Comparison of ENCODE assay signal across 8 cellular contexts in genomic region chr10:101694056-101694673, GRCh38. TPM values are rescaled to one million over a fixed set of nuclear protein-coding genes. Genes with fewer than 3 reads are reported as not detected.
DNase-seq lines count a peak whose midpoint lies in the region; ATAC-seq and TF ChIP-seq lines count a peak whose summit lies in the region.

No MANE protein-coding gene starts in this region.

- no peaks in the 10 kb centered on the region for H3K9me3 ChIP-seq in mucosa of descending colon

- DNase-seq in NCI-H748 (lab: John Stamatoyannopoulos, UW; ENCODE audit: unreplicated experiment) (peak; percentile 67), NCI-H748 treated with DMSO at 0.1 percent for 48 hours (lab: John Stamatoyannopoulos, UW) (no peak), NCI-H226 (peak; percentile 48), epidermal melanocyte (ENCODE audit: insufficient read length, low spot score) (peak; percentile 49), mucosa of descending colon (peak; percentile 68 to 82 (median 79))
- peak; percentile 23 for DNase-seq in activated CD8-positive, alpha-beta memory T cell treated with anti-CD3 and anti-CD28 coated beads, Interleukin-2, amount 50 U/mL, for 24 hours (ENCODE audit: extremely low read depth)
- DNase-seq in stimulated activated CD8-positive, alpha-beta memory T cell treated with anti-CD3 and anti-CD28 coated beads, Interleukin-4, amount 100 ng/mL, for 24 hours (ENCODE audit: low read depth), result peak; percentile 49

- H3K36me3 ChIP-seq in mucosa of descending colon (ENCODE audit: low read depth), result no peaks in the 10 kb centered on the region

- peak overlapping the region; percentile 75 for H3K4me3 ChIP-seq in mucosa of descending colon

- TF ChIP-seq CTCF in mucosa of descending colon (IDR thresholded peaks at IDR 0.05), result no peak

- H3K4me1 ChIP-seq in mucosa of descending colon (ENCODE audit: low read depth), result peaks cover 11% of the 10 kb centered on the region

- ATAC-seq in HG02798 (IDR thresholded peaks at IDR 0.05; ENCODE audit: poor library complexity, unreplicated experiment) (peak; percentile 69), mucosa of descending colon (peak; percentile 90)

- intact Hi-C loops in mucosa of descending colon (cut with DNase I, micrococcal nuclease), result no loop called here

RNA-seq across cellular contexts. Expression of gene FBXW4, which starts 0.8 kb away (rescaled TPM):
- 100 to 1,000 TPM in 1 of 3 donors, 10 to 100 TPM in 2; 57.3 to 126 (median 73.3) TPM for total RNA-seq in mucosa of descending colon
